In genomic region chr1:3796215-3797193, GRCh38 we compare ENCODE assay signal across 8 cellular contexts. TPM values are rescaled to one million over a fixed set of nuclear protein-coding genes. Genes with fewer than 3 reads are reported as not detected.
DNase-seq lines count a peak whose midpoint lies in the region; ATAC-seq and TF ChIP-seq lines count a peak whose summit lies in the region.

TSS of gene LRRC47 (minus strand) at chr1:3796498. CDS start at chr1:3796476, 22 bp downstream.

- H3K27me3 Mint-ChIP-seq in activated T-helper 2 cell treated with anti-CD3 and anti-CD28 coated beads, Interferon-gamma antibody, Interleukin-2, Interleukin-4, amounts not matched to agents 10 μg/mL and 5 μg/mL and 100 μg/mL, durations not matched to agents 14 hours and 24 hours and 36 hours (ENCODE audit: low read depth): no peaks in the 10 kb centered on the region
- H3K27me3 Mint-ChIP-seq in natural killer cell (ENCODE audit: low read depth in 2 of 2): peaks cover 0 to 6% of the 10 kb centered on the region in 2 donors

- H3K4me3 Mint-ChIP-seq in activated T-helper 2 cell treated with anti-CD3 and anti-CD28 coated beads, Interferon-gamma antibody, Interleukin-2, Interleukin-4, amounts not matched to agents 10 μg/mL and 5 μg/mL and 100 μg/mL, durations not matched to agents 14 hours and 24 hours and 36 hours (ENCODE audit: low read depth): peak within 1 kb of the TSS; percentile 94
- H3K4me3 Mint-ChIP-seq in natural killer cell: peak within 1 kb of the TSS; percentile 90

- H3K4me1 ChIP-seq in DOHH2 (ENCODE audit: control insufficient read depth, low read length) (peaks cover 30% of the 10 kb centered on the region), KMS-11 (ENCODE audit: low read depth, poor library complexity, severe bottlenecking) (peaks cover 14% of the 10 kb centered on the region)

- H3K27ac ChIP-seq in DOHH2 (ENCODE audit: low read depth, low read length) (peak within 1 kb of the TSS; percentile 31), KMS-11 (peak within 1 kb of the TSS; percentile 36)

- TF ChIP-seq POLR2A in Raji (IDR thresholded peaks at IDR 0.05; ENCODE audit: insufficient read depth, low read depth, low read length): peak; percentile 84

- no peaks in the 10 kb centered on the region for H3K9me2 ChIP-seq in DOHH2 (replicated peaks; ENCODE audit: control insufficient read depth, low read length)

- H3K4me2 ChIP-seq in DOHH2 (ENCODE audit: low read length) (peak within 1 kb of the TSS; percentile 89), KMS-11 (peak within 1 kb of the TSS; percentile 93)

- peaks cover 6% of the 10 kb centered on the region; the same call in 1 of the 2 replicates for H4K20me1 ChIP-seq in DOHH2 (ENCODE audit: control insufficient read depth, insufficient read depth, low read depth, low read length)
- no peaks in the 10 kb centered on the region for H4K20me1 ChIP-seq in KMS-11 (ENCODE audit: insufficient read depth)

- intact Hi-C loops in activated T-helper 2 cell treated with anti-CD3 and anti-CD28 coated beads, Interferon-gamma antibody, Interleukin-2, Interleukin-4, amounts not matched to agents 10 μg/mL and 5 μg/mL and 100 μg/mL, durations not matched to agents 14 hours and 24 hours and 36 hours (cut with micrococcal nuclease): loop anchor here (2.0 to 10.0 kb wide), 3 partner anchors 24 to 142 kb away; partner anchors contain the start of genes C1orf174, SMIM1, TP73 and WRAP73
- intact Hi-C loops in natural killer cell (cut with micrococcal nuclease): loop anchor here (1.0 kb wide), 2 partner anchors 61 to 104 kb away; partner anchors contain the start of genes C1orf174, CEP104 and DFFB

- no peaks in the 10 kb centered on the region for H3K9me3 Mint-ChIP-seq in activated T-helper 2 cell treated with anti-CD3 and anti-CD28 coated beads, Interferon-gamma antibody, Interleukin-2, Interleukin-4, amounts not matched to agents 10 μg/mL and 5 μg/mL and 100 μg/mL, durations not matched to agents 14 hours and 24 hours and 36 hours
- H3K9me3 Mint-ChIP-seq in natural killer cell: no peaks in the 10 kb centered on the region

- H3K9ac ChIP-seq in KMS-11: peak within 1 kb of the TSS; percentile 62

- H3K79me2 ChIP-seq in DOHH2 (ENCODE audit: control insufficient read depth, low read length) (peaks cover 56% of the 10 kb centered on the region), KMS-11 (ENCODE audit: insufficient read depth, low read depth) (peaks cover 34% of the 10 kb centered on the region)

- no peaks in the 10 kb centered on the region; the same call in 1 of the 2 replicates for H3K9me3 ChIP-seq in DOHH2 (ENCODE audit: control insufficient read depth, insufficient read depth, low read length)

- peak within 1 kb of the TSS; percentile 78 for H3K27ac Mint-ChIP-seq in activated T-helper 2 cell treated with anti-CD3 and anti-CD28 coated beads, Interferon-gamma antibody, Interleukin-2, Interleukin-4, amounts not matched to agents 10 μg/mL and 5 μg/mL and 100 μg/mL, durations not matched to agents 14 hours and 24 hours and 36 hours
- peak within 1 kb of the TSS; percentile 61 to 85 for H3K27ac Mint-ChIP-seq in natural killer cell

- H3K36me3 ChIP-seq in DOHH2 (ENCODE audit: control insufficient read depth, low read length) (peaks cover 18% of the 10 kb centered on the region), KMS-11 (ENCODE audit: insufficient read depth) (no peaks in the 10 kb centered on the region)

- peaks cover 9% of the 10 kb centered on the region for H3K36me3 Mint-ChIP-seq in activated T-helper 2 cell treated with anti-CD3 and anti-CD28 coated beads, Interferon-gamma antibody, Interleukin-2, Interleukin-4, amounts not matched to agents 10 μg/mL and 5 μg/mL and 100 μg/mL, durations not matched to agents 14 hours and 24 hours and 36 hours (ENCODE audit: low read depth)
- no peaks in the 10 kb centered on the region for H3K36me3 Mint-ChIP-seq in natural killer cell

- H3K4me3 ChIP-seq in DOHH2 (ENCODE audit: low read length): peak within 1 kb of the TSS; percentile 89
- H3K4me3 ChIP-seq in KMS-11 (IDR thresholded peaks at IDR 0.05; ENCODE audit: insufficient read depth, low read depth, low read length): no peak within 1 kb of the TSS
- H3K4me3 ChIP-seq in fibroblast of mammary gland (ENCODE audit: control insufficient read depth, low read depth, low read length): peak within 1 kb of the TSS; percentile 88

- TF ChIP-seq CTCF in DOHH2 (IDR thresholded peaks at IDR 0.05; ENCODE audit: low read depth, low read length, poor library complexity, severe bottlenecking) (no peak), KMS-11 (conservative IDR thresholded peaks at IDR 0.05; ENCODE audit: low read depth, low read length) (no peak), fibroblast of mammary gland (conservative IDR thresholded peaks at IDR 0.05; ENCODE audit: control insufficient read depth, insufficient read depth, low read depth, low read length) (no peak), natural killer cell (IDR thresholded peaks at IDR 0.05) (no peak)

- DNase-seq in activated T-helper 2 cell treated with anti-CD3 and anti-CD28 coated beads, Interferon-gamma antibody, Interleukin-2, Interleukin-4, amounts not matched to agents 10 μg/mL and 5 μg/mL and 100 μg/mL, durations not matched to agents 14 hours and 24 hours and 36 hours (ENCODE audit: low spot score): peak; percentile 92
- peak; percentile 87 for DNase-seq in fibroblast of mammary gland (ENCODE audit: low read depth)
- DNase-seq in natural killer cell: peak; percentile 92
- DNase-seq in stimulated activated naive CD4-positive, alpha-beta T cell (lab: John Stamatoyannopoulos, UW): peak; percentile 87 to 93 (median 91)

- peaks cover 26% of the 10 kb centered on the region for H3K4me1 Mint-ChIP-seq in activated T-helper 2 cell treated with anti-CD3 and anti-CD28 coated beads, Interferon-gamma antibody, Interleukin-2, Interleukin-4, amounts not matched to agents 10 μg/mL and 5 μg/mL and 100 μg/mL, durations not matched to agents 14 hours and 24 hours and 36 hours (ENCODE audit: low read depth)
- peaks cover 18 to 38% of the 10 kb centered on the region in 2 donors for H3K4me1 Mint-ChIP-seq in natural killer cell

- ATAC-seq in GM21786 (IDR thresholded peaks at IDR 0.05; ENCODE audit: unreplicated experiment) (peak; percentile 97), natural killer cell (peak; percentile 99 to 100 (median 99))

- no peaks in the 10 kb centered on the region for H3F3A ChIP-seq in DOHH2 (ENCODE audit: control insufficient read depth, insufficient read depth)

- peak within 1 kb of the TSS; percentile 99 for H2AFZ ChIP-seq in KMS-11 (ENCODE audit: low read depth)

- H3K27me3 ChIP-seq in DOHH2 (ENCODE audit: control insufficient read depth, low read length) (peaks cover 7% of the 10 kb centered on the region; the same call in 1 of the 2 replicates), KMS-11 (ENCODE audit: insufficient read depth, low read depth) (peaks cover 22% of the 10 kb centered on the region)

RNA-seq across cellular contexts. Expression of gene LRRC47, which starts in this region (rescaled TPM):
- 40.4 and 41.3 TPM in 2 replicates for total RNA-seq in activated T-helper 2 cell treated with anti-CD3 and anti-CD28 coated beads, Interferon-gamma antibody, Interleukin-2, Interleukin-4, amounts not matched to agents 10 μg/mL and 5 μg/mL and 100 μg/mL, durations not matched to agents 14 hours and 24 hours and 36 hours
- 10 to 100 TPM; 33.5 to 49.8 (median 45.2) TPM for total RNA-seq in natural killer cell
